In the genomic region with DNA sequence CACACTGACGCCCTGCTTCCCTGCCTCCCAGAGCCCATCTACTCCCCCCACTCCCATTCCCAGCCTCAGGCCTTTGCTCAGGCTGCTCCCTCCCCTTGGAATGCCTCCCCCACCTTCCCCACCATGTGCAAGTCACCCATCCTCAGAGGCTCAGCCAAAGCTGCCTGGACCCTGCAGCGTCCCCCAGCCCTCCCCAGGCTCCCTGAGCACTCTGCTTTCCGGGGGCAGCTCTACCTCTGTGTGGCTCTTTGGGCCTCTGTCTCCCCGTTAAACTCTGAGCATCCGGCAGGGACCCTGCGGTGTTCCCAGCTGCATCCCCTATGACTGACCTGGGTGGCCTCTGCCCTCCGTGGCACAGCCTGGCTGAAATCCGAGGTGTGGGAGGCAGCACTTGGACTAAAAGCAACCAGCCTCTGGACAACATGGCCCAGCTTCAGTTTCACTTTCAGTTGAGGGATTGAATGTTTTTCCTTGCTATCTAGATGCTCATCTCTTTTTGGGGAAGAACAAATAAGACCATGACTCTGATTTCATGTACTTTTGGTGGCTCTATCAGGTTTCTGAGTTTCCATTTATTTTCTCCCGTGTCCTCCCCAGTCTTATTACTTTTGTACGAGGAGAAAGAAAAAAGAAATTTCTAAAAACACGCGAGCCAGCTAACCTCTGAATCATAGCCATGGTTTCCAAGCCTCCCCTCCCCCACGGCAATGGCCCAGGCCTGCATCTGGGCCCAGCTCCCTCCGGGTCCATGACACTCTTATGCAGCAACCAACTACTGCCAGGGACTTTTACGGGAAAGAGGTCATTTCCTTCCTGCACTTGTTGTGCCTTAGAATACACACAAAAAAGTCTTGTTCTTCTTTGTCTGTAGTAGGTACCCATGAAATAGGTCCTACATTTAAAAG, we compare ENCODE assay signal across 1 cellular context.
TF ChIP-seq lines count a peak whose summit lies in the region.

No MANE protein-coding gene starts in this region.

TF ChIP-seq in HepG2, 621 proteins besides CTCF, POLR2A, EP300 and RAD21 (continued from another document and continues in another):
- TF ChIP-seq, protein P1, sequence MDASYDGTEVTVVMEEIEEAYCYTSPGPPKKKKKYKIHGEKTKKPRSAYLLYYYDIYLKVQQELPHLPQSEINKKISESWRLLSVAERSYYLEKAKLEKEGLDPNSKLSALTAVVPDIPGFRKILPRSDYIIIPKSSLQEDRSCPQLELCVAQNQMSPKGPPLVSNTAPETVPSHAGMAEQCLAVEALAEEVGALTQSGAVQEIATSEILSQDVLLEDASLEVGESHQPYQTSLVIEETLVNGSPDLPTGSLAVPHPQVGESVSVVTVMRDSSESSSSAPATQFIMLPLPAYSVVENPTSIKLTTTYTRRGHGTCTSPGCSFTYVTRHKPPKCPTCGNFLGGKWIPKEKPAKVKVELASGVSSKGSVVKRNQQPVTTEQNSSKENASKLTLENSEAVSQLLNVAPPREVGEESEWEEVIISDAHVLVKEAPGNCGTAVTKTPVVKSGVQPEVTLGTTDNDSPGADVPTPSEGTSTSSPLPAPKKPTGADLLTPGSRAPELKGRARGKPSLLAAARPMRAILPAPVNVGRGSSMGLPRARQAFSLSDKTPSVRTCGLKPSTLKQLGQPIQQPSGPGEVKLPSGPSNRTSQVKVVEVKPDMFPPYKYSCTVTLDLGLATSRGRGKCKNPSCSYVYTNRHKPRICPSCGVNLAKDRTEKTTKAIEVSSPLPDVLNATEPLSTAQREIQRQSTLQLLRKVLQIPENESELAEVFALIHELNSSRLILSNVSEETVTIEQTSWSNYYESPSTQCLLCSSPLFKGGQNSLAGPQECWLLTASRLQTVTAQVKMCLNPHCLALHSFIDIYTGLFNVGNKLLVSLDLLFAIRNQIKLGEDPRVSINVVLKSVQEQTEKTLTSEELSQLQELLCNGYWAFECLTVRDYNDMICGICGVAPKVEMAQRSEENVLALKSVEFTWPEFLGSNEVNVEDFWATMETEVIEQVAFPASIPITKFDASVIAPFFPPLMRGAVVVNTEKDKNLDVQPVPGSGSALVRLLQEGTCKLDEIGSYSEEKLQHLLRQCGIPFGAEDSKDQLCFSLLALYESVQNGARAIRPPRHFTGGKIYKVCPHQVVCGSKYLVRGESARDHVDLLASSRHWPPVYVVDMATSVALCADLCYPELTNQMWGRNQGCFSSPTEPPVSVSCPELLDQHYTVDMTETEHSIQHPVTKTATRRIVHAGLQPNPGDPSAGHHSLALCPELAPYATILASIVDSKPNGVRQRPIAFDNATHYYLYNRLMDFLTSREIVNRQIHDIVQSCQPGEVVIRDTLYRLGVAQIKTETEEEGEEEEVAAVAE (CRISPR knock-in tag; IDR thresholded peaks at IDR 0.05; ENCODE audit: borderline replicate concordance): 0 out of 2 replicates have a peak, but pooled peaks have one; percentile 12
- TF ChIP-seq, protein P2, sequence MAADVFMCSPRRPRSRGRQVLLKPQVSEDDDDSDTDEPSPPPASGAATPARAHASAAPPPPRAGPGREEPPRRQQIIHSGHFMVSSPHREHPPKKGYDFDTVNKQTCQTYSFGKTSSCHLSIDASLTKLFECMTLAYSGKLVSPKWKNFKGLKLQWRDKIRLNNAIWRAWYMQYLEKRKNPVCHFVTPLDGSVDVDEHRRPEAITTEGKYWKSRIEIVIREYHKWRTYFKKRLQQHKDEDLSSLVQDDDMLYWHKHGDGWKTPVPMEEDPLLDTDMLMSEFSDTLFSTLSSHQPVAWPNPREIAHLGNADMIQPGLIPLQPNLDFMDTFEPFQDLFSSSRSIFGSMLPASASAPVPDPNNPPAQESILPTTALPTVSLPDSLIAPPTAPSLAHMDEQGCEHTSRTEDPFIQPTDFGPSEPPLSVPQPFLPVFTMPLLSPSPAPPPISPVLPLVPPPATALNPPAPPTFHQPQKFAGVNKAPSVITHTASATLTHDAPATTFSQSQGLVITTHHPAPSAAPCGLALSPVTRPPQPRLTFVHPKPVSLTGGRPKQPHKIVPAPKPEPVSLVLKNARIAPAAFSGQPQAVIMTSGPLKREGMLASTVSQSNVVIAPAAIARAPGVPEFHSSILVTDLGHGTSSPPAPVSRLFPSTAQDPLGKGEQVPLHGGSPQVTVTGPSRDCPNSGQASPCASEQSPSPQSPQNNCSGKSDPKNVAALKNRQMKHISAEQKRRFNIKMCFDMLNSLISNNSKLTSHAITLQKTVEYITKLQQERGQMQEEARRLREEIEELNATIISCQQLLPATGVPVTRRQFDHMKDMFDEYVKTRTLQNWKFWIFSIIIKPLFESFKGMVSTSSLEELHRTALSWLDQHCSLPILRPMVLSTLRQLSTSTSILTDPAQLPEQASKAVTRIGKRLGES (CRISPR knock-in tag; IDR thresholded peaks at IDR 0.05; ENCODE audit: borderline replicate concordance): no peak
- TF ChIP-seq RFX3 (CRISPR knock-in tag; IDR thresholded peaks at IDR 0.05): no peak
- no peak for TF ChIP-seq NFATC3 (CRISPR knock-in tag; IDR thresholded peaks at IDR 0.05)
- peak; percentile 48; the same call in 1 of the 2 replicates for TF ChIP-seq KMT2A (CRISPR knock-in tag; IDR thresholded peaks at IDR 0.05)
- no peak for TF ChIP-seq AHR (CRISPR knock-in tag; IDR thresholded peaks at IDR 0.05)
- TF ChIP-seq CBX2 (IDR thresholded peaks at IDR 0.05; ENCODE audit: low read depth, low read length): no peak
- no peak for TF ChIP-seq CBX2 (CRISPR knock-in tag; IDR thresholded peaks at IDR 0.05; ENCODE audit: low read depth)
- no peak for TF ChIP-seq ZNF746 (CRISPR knock-in tag; IDR thresholded peaks at IDR 0.05)
- TF ChIP-seq TMF1 (CRISPR knock-in tag; IDR thresholded peaks at IDR 0.05; ENCODE audit: low read depth): no peak
- TF ChIP-seq ZNF256 (CRISPR knock-in tag; conservative IDR thresholded peaks at IDR 0.05): no peak
- TF ChIP-seq ZIK1 (CRISPR knock-in tag; IDR thresholded peaks at IDR 0.05; ENCODE audit: borderline replicate concordance, low read depth): no peak
- TF ChIP-seq ZNF879 (CRISPR knock-in tag; IDR thresholded peaks at IDR 0.05): no peak
- no peak for TF ChIP-seq ZNF317 (CRISPR knock-in tag; IDR thresholded peaks at IDR 0.05)
- TF ChIP-seq, protein P3, sequence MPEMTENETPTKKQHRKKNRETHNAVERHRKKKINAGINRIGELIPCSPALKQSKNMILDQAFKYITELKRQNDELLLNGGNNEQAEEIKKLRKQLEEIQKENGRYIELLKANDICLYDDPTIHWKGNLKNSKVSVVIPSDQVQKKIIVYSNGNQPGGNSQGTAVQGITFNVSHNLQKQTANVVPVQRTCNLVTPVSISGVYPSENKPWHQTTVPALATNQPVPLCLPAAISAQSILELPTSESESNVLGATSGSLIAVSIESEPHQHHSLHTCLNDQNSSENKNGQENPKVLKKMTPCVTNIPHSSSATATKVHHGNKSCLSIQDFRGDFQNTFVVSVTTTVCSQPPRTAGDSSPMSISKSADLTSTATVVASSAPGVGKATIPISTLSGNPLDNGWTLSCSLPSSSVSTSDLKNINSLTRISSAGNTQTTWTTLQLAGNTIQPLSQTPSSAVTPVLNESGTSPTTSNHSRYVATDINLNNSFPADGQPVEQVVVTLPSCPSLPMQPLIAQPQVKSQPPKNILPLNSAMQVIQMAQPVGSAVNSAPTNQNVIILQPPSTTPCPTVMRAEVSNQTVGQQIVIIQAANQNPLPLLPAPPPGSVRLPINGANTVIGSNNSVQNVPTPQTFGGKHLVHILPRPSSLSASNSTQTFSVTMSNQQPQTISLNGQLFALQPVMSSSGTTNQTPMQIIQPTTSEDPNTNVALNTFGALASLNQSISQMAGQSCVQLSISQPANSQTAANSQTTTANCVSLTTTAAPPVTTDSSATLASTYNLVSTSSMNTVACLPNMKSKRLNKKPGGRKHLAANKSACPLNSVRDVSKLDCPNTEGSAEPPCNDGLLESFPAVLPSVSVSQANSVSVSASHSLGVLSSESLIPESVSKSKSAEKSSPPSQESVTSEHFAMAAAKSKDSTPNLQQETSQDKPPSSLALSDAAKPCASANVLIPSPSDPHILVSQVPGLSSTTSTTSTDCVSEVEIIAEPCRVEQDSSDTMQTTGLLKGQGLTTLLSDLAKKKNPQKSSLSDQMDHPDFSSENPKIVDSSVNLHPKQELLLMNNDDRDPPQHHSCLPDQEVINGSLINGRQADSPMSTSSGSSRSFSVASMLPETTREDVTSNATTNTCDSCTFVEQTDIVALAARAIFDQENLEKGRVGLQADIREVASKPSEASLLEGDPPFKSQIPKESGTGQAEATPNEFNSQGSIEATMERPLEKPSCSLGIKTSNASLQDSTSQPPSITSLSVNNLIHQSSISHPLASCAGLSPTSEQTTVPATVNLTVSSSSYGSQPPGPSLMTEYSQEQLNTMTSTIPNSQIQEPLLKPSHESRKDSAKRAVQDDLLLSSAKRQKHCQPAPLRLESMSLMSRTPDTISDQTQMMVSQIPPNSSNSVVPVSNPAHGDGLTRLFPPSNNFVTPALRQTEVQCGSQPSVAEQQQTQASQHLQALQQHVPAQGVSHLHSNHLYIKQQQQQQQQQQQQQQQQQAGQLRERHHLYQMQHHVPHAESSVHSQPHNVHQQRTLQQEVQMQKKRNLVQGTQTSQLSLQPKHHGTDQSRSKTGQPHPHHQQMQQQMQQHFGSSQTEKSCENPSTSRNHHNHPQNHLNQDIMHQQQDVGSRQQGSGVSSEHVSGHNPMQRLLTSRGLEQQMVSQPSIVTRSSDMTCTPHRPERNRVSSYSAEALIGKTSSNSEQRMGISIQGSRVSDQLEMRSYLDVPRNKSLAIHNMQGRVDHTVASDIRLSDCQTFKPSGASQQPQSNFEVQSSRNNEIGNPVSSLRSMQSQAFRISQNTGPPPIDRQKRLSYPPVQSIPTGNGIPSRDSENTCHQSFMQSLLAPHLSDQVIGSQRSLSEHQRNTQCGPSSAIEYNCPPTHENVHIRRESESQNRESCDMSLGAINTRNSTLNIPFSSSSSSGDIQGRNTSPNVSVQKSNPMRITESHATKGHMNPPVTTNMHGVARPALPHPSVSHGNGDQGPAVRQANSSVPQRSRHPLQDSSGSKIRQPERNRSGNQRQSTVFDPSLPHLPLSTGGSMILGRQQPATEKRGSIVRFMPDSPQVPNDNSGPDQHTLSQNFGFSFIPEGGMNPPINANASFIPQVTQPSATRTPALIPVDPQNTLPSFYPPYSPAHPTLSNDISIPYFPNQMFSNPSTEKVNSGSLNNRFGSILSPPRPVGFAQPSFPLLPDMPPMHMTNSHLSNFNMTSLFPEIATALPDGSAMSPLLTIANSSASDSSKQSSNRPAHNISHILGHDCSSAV (CRISPR knock-in tag; IDR thresholded peaks at IDR 0.05; ENCODE audit: borderline replicate concordance): no peak
- TF ChIP-seq ZNF773 (CRISPR knock-in tag; IDR thresholded peaks at IDR 0.05; ENCODE audit: borderline replicate concordance): no peak
- no peak for TF ChIP-seq ZNF331 (CRISPR knock-in tag; IDR thresholded peaks at IDR 0.05)
- no peak for TF ChIP-seq CBX1 (IDR thresholded peaks at IDR 0.05; ENCODE audit: low read depth)
- no peak for TF ChIP-seq ZNF180 (CRISPR knock-in tag; IDR thresholded peaks at IDR 0.05; ENCODE audit: borderline replicate concordance, low read depth)
- TF ChIP-seq NFE2 (CRISPR knock-in tag; IDR thresholded peaks at IDR 0.05): no peak
- TF ChIP-seq, protein P4, sequence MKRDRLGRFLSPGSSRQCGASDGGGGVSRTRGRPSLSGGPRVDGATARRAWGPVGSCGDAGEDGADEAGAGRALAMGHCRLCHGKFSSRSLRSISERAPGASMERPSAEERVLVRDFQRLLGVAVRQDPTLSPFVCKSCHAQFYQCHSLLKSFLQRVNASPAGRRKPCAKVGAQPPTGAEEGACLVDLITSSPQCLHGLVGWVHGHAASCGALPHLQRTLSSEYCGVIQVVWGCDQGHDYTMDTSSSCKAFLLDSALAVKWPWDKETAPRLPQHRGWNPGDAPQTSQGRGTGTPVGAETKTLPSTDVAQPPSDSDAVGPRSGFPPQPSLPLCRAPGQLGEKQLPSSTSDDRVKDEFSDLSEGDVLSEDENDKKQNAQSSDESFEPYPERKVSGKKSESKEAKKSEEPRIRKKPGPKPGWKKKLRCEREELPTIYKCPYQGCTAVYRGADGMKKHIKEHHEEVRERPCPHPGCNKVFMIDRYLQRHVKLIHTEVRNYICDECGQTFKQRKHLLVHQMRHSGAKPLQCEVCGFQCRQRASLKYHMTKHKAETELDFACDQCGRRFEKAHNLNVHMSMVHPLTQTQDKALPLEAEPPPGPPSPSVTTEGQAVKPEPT (CRISPR knock-in tag; IDR thresholded peaks at IDR 0.05; ENCODE audit: low read depth): no peak
- no peak for TF ChIP-seq PPARG (CRISPR knock-in tag; conservative IDR thresholded peaks at IDR 0.05)
- TF ChIP-seq ZNF572 (CRISPR knock-in tag; IDR thresholded peaks at IDR 0.05): no peak
- no peak for TF ChIP-seq SMYD3 (CRISPR knock-in tag; IDR thresholded peaks at IDR 0.05)
- TF ChIP-seq, protein P5, sequence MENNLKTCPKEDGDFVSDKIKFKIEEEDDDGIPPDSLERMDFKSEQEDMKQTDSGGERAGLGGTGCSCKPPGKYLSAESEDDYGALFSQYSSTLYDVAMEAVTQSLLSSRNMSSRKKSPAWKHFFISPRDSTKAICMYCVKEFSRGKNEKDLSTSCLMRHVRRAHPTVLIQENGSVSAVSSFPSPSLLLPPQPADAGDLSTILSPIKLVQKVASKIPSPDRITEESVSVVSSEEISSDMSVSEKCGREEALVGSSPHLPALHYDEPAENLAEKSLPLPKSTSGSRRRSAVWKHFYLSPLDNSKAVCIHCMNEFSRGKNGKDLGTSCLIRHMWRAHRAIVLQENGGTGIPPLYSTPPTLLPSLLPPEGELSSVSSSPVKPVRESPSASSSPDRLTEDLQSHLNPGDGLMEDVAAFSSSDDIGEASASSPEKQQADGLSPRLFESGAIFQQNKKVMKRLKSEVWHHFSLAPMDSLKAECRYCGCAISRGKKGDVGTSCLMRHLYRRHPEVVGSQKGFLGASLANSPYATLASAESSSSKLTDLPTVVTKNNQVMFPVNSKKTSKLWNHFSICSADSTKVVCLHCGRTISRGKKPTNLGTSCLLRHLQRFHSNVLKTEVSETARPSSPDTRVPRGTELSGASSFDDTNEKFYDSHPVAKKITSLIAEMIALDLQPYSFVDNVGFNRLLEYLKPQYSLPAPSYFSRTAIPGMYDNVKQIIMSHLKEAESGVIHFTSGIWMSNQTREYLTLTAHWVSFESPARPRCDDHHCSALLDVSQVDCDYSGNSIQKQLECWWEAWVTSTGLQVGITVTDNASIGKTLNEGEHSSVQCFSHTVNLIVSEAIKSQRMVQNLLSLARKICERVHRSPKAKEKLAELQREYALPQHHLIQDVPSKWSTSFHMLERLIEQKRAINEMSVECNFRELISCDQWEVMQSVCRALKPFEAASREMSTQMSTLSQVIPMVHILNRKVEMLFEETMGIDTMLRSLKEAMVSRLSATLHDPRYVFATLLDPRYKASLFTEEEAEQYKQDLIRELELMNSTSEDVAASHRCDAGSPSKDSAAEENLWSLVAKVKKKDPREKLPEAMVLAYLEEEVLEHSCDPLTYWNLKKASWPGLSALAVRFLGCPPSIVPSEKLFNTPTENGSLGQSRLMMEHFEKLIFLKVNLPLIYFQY (CRISPR knock-in tag; IDR thresholded peaks at IDR 0.05; ENCODE audit: borderline replicate concordance): peak; percentile 93; the same call in 1 of the 2 replicates
- no peak for TF ChIP-seq RFXANK (CRISPR knock-in tag; IDR thresholded peaks at IDR 0.05)
- no peak for TF ChIP-seq SETDB1 (CRISPR knock-in tag; IDR thresholded peaks at IDR 0.05; ENCODE audit: borderline replicate concordance)
- no peak for TF ChIP-seq CENPT (CRISPR knock-in tag; IDR thresholded peaks at IDR 0.05; ENCODE audit: low read depth)
- TF ChIP-seq MAFK (conservative IDR thresholded peaks at IDR 0.05 in 1 of 2, IDR thresholded peaks at IDR 0.05 in 1 of 2; ENCODE audit: low read length in 2 of 2): no peak
- peak; percentile 81 for TF ChIP-seq PRPF4 (IDR thresholded peaks at IDR 0.05; ENCODE audit: low read depth, low read length, poor library complexity, severe bottlenecking)
- 0 out of 2 replicates have a peak, but pooled peaks have one; percentile 9 for TF ChIP-seq ZNF598 (CRISPR knock-in tag; IDR thresholded peaks at IDR 0.05; ENCODE audit: borderline replicate concordance)
